Comparison of ENCODE assay signal across 18 cellular contexts in the genomic region with DNA sequence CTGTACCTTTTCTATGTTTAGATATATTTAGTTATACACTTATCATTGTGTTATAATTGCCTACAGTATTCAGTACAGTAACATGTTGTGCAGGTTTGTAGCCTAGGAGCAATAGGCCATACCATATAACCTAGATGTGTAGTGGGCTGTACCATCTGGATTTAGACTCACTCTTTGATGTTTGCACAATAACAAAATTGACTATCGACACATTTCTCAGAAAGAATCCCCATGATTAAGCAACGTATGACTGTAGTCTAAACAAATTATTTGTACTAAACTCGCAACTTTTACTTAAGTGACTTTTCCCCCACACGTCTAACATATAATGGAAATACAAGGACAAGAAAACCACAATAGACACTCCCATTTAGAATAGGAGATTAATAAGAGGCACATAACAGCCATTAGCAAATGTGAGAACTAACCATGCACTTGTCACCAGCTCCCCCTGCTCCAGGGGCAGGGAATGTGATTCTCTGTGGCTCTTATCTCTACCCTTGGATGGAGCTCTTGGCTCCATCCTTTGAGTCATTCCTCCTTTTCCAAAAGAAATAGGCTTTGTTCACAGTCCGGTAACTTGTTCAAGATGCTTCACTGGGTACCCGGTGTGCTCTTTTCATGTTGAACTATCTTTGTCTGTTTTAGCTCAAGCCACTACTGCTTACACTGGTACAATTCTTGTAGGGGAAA.
"Had no signal": no experiment of that assay in that cellular context is flagged by ENCODE, and none has a peak within 500 bp of the region (broad histone marks: within the 10 kb centered on the region; RNA-seq: fewer than 3 reads in every experiment).

No MANE protein-coding gene starts in this region.

- DNase-seq: activated T-cell treated with anti-CD3 and anti-CD28 coated beads, Interleukin-2, amount 50 U/mL, for 1 hour; aorta; caudate nucleus; dermis blood vessel endothelial cell; effector CD8-positive, alpha-beta T cell; erythroblast; foreskin fibroblast; kidney; naive B cell; right cardiac atrium; stimulated activated CD4-positive, alpha-beta T cell treated with anti-CD3 and anti-CD28 coated beads, Interleukin-2, amount 100 ng/mL, for 24 hours; stimulated activated naive CD8-positive, alpha-beta T cell treated with anti-CD3 and anti-CD28 coated beads, Interleukin-15, amount 100 ng/mL, for 72 hours; T-helper 9 cell; tibial artery had no signal

- H3K9me3 ChIP-seq: prostate gland, tibial artery had no signal

- H3K27ac ChIP-seq: prostate gland, tibial artery had no signal

- ATAC-seq: activated naive CD4-positive, alpha-beta T cell treated with anti-CD3 and anti-CD28 coated beads, Interleukin-2, amount 50 U/mL, for 72 hours; stimulated activated effector memory CD8-positive, alpha-beta T cell treated with anti-CD3 and anti-CD28 coated beads, Interleukin-12 subunit alpha, Interleukin-12 subunit beta, amount 100 ng/mL, for 72 hours; stimulated activated naive CD8-positive, alpha-beta T cell treated with anti-CD3 and anti-CD28 coated beads, Interleukin-15, amount 100 ng/mL, for 72 hours; WTC11 had no signal

- H3K4me1 ChIP-seq: prostate gland had no signal

- H3K4me3 ChIP-seq: prostate gland, tibial artery had no signal

- FAIRE-seq: kidney had no signal

- H3K27me3 ChIP-seq: tibial artery had no signal

- H3K36me3 ChIP-seq: prostate gland, tibial artery had no signal
